In the genomic region with DNA sequence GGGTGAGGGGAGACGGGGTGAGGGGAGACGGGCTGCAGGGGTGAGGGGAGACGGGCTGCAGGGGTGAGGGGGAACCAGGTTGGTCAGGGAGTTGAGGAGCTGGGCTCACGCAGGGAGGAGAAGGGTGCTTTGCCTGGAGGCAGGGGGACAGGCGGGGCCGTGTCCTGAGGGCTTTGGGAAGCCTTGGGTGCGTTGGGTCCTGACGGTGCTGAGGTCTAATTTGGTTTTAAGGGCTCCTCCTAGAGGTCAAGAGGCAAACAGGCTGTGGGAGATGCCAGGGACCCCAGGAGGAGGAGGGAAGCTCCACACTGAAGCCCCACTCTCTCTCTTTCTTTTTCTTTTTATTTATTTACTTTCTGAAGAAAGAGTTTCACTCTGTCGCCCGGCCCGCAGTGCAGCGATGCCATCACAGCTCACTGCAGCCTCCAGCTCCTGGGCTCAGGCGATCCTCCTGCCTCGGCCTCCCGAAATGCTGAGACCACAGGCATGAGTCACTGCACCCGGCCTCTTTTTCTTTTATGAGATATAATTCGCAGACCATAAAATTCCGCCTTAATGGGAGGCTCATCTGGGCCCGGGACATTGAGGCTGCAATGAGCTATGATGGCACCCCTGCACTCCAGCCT, we compare ENCODE assay signal across 1 cellular context.
TF ChIP-seq lines count a peak whose summit lies in the region.

No MANE protein-coding gene starts in this region.

TF ChIP-seq in WTC11, 78 proteins besides CTCF, POLR2A, EP300 and RAD21 (continued from another document):
- TF ChIP-seq, protein P1, sequence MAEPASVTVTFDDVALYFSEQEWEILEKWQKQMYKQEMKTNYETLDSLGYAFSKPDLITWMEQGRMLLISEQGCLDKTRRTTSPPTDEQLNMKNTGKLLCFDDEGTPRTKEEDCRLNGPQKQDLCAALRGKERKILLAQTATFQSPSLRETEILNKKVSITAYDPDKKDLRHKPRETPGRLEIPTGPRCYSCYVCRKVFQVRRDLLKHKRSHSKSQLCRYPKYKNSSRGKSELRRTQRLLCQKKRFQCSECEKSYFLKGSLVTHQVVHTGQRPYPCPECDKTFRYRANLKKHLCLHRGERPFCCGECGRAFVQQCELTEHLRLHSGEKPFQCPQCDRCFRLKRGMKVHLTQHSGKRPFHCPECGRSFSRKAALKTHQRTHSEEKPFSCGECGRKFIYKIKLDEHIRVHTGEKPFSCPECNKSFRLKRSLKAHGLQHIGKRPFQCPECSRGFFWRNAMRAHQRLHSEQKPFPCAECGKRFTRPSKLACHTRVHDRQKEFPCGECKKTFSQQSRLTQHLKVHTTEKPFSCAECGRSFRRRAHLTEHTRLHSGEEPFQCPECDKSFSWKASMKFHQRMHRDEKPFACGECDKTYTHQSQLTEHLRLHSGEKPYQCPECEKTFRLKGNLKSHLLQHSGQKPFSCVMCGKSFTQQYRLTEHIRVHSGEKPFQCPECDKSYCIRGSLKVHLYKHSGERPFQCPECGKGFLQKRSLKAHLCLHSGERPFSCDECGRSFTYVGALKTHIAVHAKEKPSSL (CRISPR knock-in tag; conservative IDR thresholded peaks at IDR 0.05): no peak
- no peak for TF ChIP-seq SP1 (CRISPR knock-in tag; conservative IDR thresholded peaks at IDR 0.05)
- TF ChIP-seq ZNF219 (CRISPR knock-in tag; IDR thresholded peaks at IDR 0.05; ENCODE audit: borderline replicate concordance): no peak
- TF ChIP-seq, protein P2, sequence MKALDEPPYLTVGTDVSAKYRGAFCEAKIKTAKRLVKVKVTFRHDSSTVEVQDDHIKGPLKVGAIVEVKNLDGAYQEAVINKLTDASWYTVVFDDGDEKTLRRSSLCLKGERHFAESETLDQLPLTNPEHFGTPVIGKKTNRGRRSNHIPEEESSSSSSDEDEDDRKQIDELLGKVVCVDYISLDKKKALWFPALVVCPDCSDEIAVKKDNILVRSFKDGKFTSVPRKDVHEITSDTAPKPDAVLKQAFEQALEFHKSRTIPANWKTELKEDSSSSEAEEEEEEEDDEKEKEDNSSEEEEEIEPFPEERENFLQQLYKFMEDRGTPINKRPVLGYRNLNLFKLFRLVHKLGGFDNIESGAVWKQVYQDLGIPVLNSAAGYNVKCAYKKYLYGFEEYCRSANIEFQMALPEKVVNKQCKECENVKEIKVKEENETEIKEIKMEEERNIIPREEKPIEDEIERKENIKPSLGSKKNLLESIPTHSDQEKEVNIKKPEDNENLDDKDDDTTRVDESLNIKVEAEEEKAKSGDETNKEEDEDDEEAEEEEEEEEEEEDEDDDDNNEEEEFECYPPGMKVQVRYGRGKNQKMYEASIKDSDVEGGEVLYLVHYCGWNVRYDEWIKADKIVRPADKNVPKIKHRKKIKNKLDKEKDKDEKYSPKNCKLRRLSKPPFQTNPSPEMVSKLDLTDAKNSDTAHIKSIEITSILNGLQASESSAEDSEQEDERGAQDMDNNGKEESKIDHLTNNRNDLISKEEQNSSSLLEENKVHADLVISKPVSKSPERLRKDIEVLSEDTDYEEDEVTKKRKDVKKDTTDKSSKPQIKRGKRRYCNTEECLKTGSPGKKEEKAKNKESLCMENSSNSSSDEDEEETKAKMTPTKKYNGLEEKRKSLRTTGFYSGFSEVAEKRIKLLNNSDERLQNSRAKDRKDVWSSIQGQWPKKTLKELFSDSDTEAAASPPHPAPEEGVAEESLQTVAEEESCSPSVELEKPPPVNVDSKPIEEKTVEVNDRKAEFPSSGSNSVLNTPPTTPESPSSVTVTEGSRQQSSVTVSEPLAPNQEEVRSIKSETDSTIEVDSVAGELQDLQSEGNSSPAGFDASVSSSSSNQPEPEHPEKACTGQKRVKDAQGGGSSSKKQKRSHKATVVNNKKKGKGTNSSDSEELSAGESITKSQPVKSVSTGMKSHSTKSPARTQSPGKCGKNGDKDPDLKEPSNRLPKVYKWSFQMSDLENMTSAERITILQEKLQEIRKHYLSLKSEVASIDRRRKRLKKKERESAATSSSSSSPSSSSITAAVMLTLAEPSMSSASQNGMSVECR (CRISPR knock-in tag; IDR thresholded peaks at IDR 0.05; ENCODE audit: borderline replicate concordance): no peak
- no peak for TF ChIP-seq ETV6 (CRISPR knock-in tag; IDR thresholded peaks at IDR 0.05)
